Comparison of ENCODE assay signal across 9 cellular contexts in genomic region chr12:119444462-119445044, GRCh38.
DNase-seq lines count a peak whose midpoint lies in the region; ATAC-seq, FAIRE-seq and TF ChIP-seq lines count a peak whose summit lies in the region.
"Had no signal": no experiment of that assay in that cellular context is flagged by ENCODE, and none has a peak within 500 bp of the region (broad histone marks: within the 10 kb centered on the region; RNA-seq: fewer than 3 reads in every experiment).

No MANE protein-coding gene starts in this region.

- H3K27ac ChIP-seq in kidney (ENCODE audit: low read depth in 2 of 2, low read length in 2 of 2) = no peak overlapping the region

- peaks cover 31% of the 10 kb centered on the region for H3K4me1 Mint-ChIP-seq in brain
- H3K4me1 Mint-ChIP-seq: memory B cell had no signal

- H3K9me3 ChIP-seq in kidney (ENCODE audit: control insufficient read depth in 1 of 2, low read length in 2 of 2) = no peaks in the 10 kb centered on the region

- H3K4me3 ChIP-seq in AG09309 (ENCODE audit: control insufficient read depth, low read depth, low read length) (no peak overlapping the region), kidney (ENCODE audit: low read length in 2 of 2) (no peak overlapping the region)

- peak; percentile 64 for TF ChIP-seq RAD21 in Ishikawa (IDR thresholded peaks at IDR 0.05; ENCODE audit: low read depth)

- no peaks in the 10 kb centered on the region for H3K36me3 Mint-ChIP-seq in brain
- H3K36me3 Mint-ChIP-seq: memory B cell had no signal

- intact Hi-C loops in kidney (cut with DNase I) = no loop called here

- H3K27ac Mint-ChIP-seq in brain = peak overlapping the region in 2 of 5 experiments; percentile 8 to 26
- H3K27ac Mint-ChIP-seq: memory B cell had no signal

- no peak for ATAC-seq in HG03280 (IDR thresholded peaks at IDR 0.05; ENCODE audit: unreplicated experiment)

- peaks cover 11% of the 10 kb centered on the region for H3K27me3 Mint-ChIP-seq in brain

- TF ChIP-seq POLR2A in GM12891 (IDR thresholded peaks at IDR 0.05; ENCODE audit: low read depth, low read length) = no peak

- H3K9ac ChIP-seq in kidney (ENCODE audit: low read length in 2 of 2) = no peak overlapping the region

- peak; percentile 34 for TF ChIP-seq CTCF in AG09309 (IDR thresholded peaks at IDR 0.05; ENCODE audit: control insufficient read depth, insufficient read depth, low read depth, low read length, missing control alignments)
- TF ChIP-seq CTCF in brain (conservative IDR thresholded peaks at IDR 0.05) = peak; percentile 83 to 92
- peak; percentile 89 for TF ChIP-seq CTCF in kidney (IDR thresholded peaks at IDR 0.05; ENCODE audit: borderline replicate concordance, extremely low read depth, insufficient read depth)

- no peaks in the 10 kb centered on the region for H3K36me3 ChIP-seq in kidney (ENCODE audit: control insufficient read depth in 1 of 2, insufficient read depth in 2 of 2, low read length in 2 of 2)

- peaks cover 0 to 2% (median 0%) of the 10 kb centered on the region in 5 experiments for H3K9me3 Mint-ChIP-seq in brain

- H3K4me3 Mint-ChIP-seq in brain = peak overlapping the region in 4 of 5 experiments; percentile 16 to 63 (median 33)
- H3K4me3 Mint-ChIP-seq: memory B cell had no signal

- H3K4me1 ChIP-seq in kidney (ENCODE audit: control insufficient read depth in 1 of 2, insufficient read depth in 1 of 2, low read depth in 1 of 2, low read length in 2 of 2) = no peaks in the 10 kb centered on the region

- no peak for TF ChIP-seq EP300 in Ishikawa (IDR thresholded peaks at IDR 0.05; ENCODE audit: borderline replicate concordance)

- FAIRE-seq in GM12891 (lab: Jason Lieb, UNC) = peak; percentile 84
- no peak for FAIRE-seq in kidney (lab: Jason Lieb, UNC)

- no peak for DNase-seq in AG09309 (ENCODE audit: low read depth)
- peak; percentile 32 for DNase-seq in GM12891 (ENCODE audit: insufficient read length, low spot score)
- DNase-seq in RPMI8226 = peak; percentile 62
- DNase-seq in kidney = no peak
- peak; percentile 1 to 6 for DNase-seq in stimulated activated CD8-positive, alpha-beta memory T cell treated with anti-CD3 and anti-CD28 coated beads, Interleukin-15, amount 100 ng/mL, for 48 hours (ENCODE audit: low read depth in 2 of 2)

TF ChIP-seq in GM12891, 5 proteins besides CTCF, POLR2A, EP300 and RAD21:
- no peak for TF ChIP-seq POU2F2 (IDR thresholded peaks at IDR 0.05; ENCODE audit: low read depth, low read length)
- TF ChIP-seq SPI1 (IDR thresholded peaks at IDR 0.05; ENCODE audit: low read depth, low read length) = no peak
- TF ChIP-seq PAX5 (IDR thresholded peaks at IDR 0.05; ENCODE audit: insufficient read depth, low read length, severe bottlenecking) = no peak
- no peak for TF ChIP-seq TAF1 (IDR thresholded peaks at IDR 0.05; ENCODE audit: low read depth, low read length)
- TF ChIP-seq POLR2AphosphoS5 (IDR thresholded peaks at IDR 0.05; ENCODE audit: low read depth, low read length) = no peak

TF ChIP-seq in Ishikawa, 13 proteins besides CTCF, POLR2A, EP300 and RAD21:
- TF ChIP-seq TAF1 (IDR thresholded peaks at IDR 0.05; ENCODE audit: low read depth) = no peak

Comparison
In these comparisons a context has a peak if more than half of its experiments do, and no peak if none do; other contexts are left out.
1. DNase-seq: peak in GM12891 (single experiment), RPMI8226 (single experiment) and stimulated activated CD8-positive, alpha-beta memory T cell treated with anti-CD3 and anti-CD28 coated beads, Interleukin-15, amount 100 ng/mL, for 48 hours (2 of 2); none in AG09309 (single experiment) and kidney (single experiment).
2. CTCF ChIP-seq: peak in every context shown above with its lines; median percentile 89 in kidney; 88 in brain; 34 in AG09309.